Comparison of ENCODE assay signal across 8 cellular contexts in the genomic region with DNA sequence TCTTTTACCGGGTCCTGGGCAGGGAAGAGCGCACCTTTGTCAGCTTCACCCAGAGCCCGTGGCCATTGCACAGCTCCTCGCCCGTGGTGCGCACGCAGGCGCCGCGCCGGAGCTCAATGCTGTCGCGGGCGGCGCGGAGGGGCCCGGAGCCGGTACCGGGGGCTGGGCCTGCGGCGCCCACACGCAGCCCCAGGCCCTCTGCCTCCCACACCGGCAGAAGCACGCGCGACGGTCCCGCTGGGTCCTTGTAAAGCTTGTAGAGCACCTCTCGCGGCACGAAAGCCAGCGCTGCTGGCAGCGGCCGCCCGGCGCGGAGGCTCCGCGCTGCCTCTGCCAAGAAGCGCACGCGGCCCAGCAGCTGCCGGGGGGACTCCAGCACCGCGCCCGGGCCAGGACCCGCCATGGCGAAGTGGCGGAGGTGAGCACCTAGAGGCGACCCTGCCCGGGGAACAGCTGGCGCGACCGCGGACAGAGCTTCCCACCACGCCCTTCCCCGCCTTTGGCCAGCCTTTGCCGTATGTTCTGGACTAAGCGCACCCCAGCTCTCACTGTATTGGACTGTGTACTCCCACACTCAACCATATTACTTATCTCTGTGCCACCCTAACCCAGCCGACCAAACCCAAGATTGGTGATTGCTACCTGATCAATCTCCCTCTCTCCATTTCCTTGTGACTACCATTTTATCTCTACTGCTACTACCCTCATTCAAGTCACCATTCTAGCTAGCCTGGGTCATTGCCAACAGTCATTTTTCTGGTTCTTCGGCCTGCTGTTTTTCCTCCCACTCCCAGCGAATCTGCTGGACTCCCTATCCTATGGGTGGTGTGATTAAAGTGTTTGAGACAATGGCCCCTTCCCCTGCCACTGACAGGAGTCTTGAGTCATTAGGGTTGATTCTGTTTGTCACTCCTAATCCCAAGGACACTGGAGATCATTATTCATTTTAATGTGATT. TPM values are rescaled to one million over a fixed set of nuclear protein-coding genes. Genes with fewer than 3 reads are reported as not detected.
A peak's percentile ranks its signal among the peaks of the same experiment; 100 is the strongest.
DNase-seq lines count a peak whose midpoint lies in the region; ATAC-seq and TF ChIP-seq lines count a peak whose summit lies in the region.

A gene (minus strand): TSS at position 470 of the 957 bp plus-strand sequence. CDS start 67 bp downstream, at position 403.

- ATAC-seq in HG02610 (IDR thresholded peaks at IDR 0.05; ENCODE audit: unreplicated experiment) (peak; percentile 71), upper lobe of left lung (ENCODE audit: low FRiP score in 2 of 2) (peak; percentile 90 to 94)
- ATAC-seq in activated naive CD8-positive, alpha-beta T cell treated with anti-CD3 and anti-CD28 coated beads, Interleukin-2, amount 50 U/mL, for 24 hours, result peak; percentile 77

- peaks cover 13% of the 10 kb centered on the region for H3K4me1 ChIP-seq in cardiac muscle cell (ENCODE audit: low read depth)
- peaks cover 8 to 11% of the 10 kb centered on the region in 2 experiments for H3K4me1 ChIP-seq in trophoblast cell (ENCODE audit: control insufficient read depth in 1 of 2, insufficient read depth in 2 of 2, low read length in 2 of 2)
- H3K4me1 ChIP-seq in upper lobe of left lung, result peaks cover 29 to 54% (median 29%) of the 10 kb centered on the region in 4 donors

- H3K14ac ChIP-seq in trophoblast cell (ENCODE audit: low read length), result peak within 1 kb of the TSS; percentile 63

- peaks cover 7% of the 10 kb centered on the region for H3K36me3 ChIP-seq in cardiac muscle cell
- H3K36me3 ChIP-seq in trophoblast cell (ENCODE audit: control insufficient read depth in 1 of 2, insufficient read depth in 2 of 2, low read length in 2 of 2), result peaks cover 43 to 44% of the 10 kb centered on the region in 2 experiments
- peaks cover 24 to 52% (median 31%) of the 10 kb centered on the region in 4 donors for H3K36me3 ChIP-seq in upper lobe of left lung

- H4K12ac ChIP-seq in trophoblast cell (ENCODE audit: low read depth, low read length), result peak within 1 kb of the TSS; percentile 49

- peak within 1 kb of the TSS; percentile 84 for H4K8ac ChIP-seq in trophoblast cell (ENCODE audit: low read depth, low read length)

- H3K18ac ChIP-seq in trophoblast cell (ENCODE audit: low read length), result peak within 1 kb of the TSS; percentile 42

- peaks cover 25% of the 10 kb centered on the region for H3K36me3 Mint-ChIP-seq in activated naive CD8-positive, alpha-beta T cell treated with anti-CD3 and anti-CD28 coated beads, Interleukin-2, amount 50 U/mL, for 24 hours (ENCODE audit: low read depth)

- no peaks in the 10 kb centered on the region for H3K9me3 ChIP-seq in cardiac muscle cell (ENCODE audit: low read depth)
- no peaks in the 10 kb centered on the region for H3K9me3 ChIP-seq in trophoblast cell (ENCODE audit: insufficient read depth, low read depth, low read length)
- no peaks in the 10 kb centered on the region for H3K9me3 ChIP-seq in upper lobe of left lung

- TF ChIP-seq CTCF in GM12864 (IDR thresholded peaks at IDR 0.05; ENCODE audit: low read depth, low read length, missing control alignments) (no peak), cardiac muscle cell (IDR thresholded peaks at IDR 0.05; ENCODE audit: low read depth, low read length) (no peak), upper lobe of left lung (IDR thresholded peaks at IDR 0.05) (peak in 1 of 6 experiments; percentile 13)

- no peaks in the 10 kb centered on the region for H3K9me3 Mint-ChIP-seq in activated naive CD8-positive, alpha-beta T cell treated with anti-CD3 and anti-CD28 coated beads, Interleukin-2, amount 50 U/mL, for 24 hours

- DNase-seq in GM12864 (ENCODE audit: low read depth) (peak; percentile 65), NCI-H1105 treated with DMSO at 0.1 percent for 48 hours (lab: John Stamatoyannopoulos, UW) (peak; percentile 87), SW480 (ENCODE audit: low spot score) (peak; percentile 87), cardiac muscle cell (ENCODE audit: low read depth in 1 of 2, low spot score in 1 of 2) (peak; percentile 74 to 88), trophoblast cell (peak; percentile 53 to 70), upper lobe of left lung (peak; percentile 92)
- DNase-seq in activated naive CD8-positive, alpha-beta T cell treated with anti-CD3 and anti-CD28 coated beads, Interleukin-2, amount 50 U/mL, for 24 hours, result peak; percentile 75

- peak within 1 kb of the TSS; percentile 1 for H2BK12ac ChIP-seq in trophoblast cell (ENCODE audit: low read length)

- H3K27me3 ChIP-seq in cardiac muscle cell (no peaks in the 10 kb centered on the region), trophoblast cell (ENCODE audit: insufficient read depth, low read length) (no peaks in the 10 kb centered on the region), upper lobe of left lung (no peaks in the 10 kb centered on the region)

- H2BK120ac ChIP-seq in trophoblast cell (ENCODE audit: insufficient read depth, low read length, poor library complexity), result peak within 1 kb of the TSS; percentile 54

- H3K27ac ChIP-seq in cardiac muscle cell (peak within 1 kb of the TSS; percentile 87), trophoblast cell (ENCODE audit: low read depth, low read length) (peak within 1 kb of the TSS; percentile 21), upper lobe of left lung (peak within 1 kb of the TSS; percentile 76 to 87 (median 80))

- peak within 1 kb of the TSS; percentile 89 for H3K4me2 ChIP-seq in trophoblast cell (ENCODE audit: low read length)

- peak within 1 kb of the TSS; percentile 82 for H2AFZ ChIP-seq in trophoblast cell (ENCODE audit: insufficient read depth, low read length, poor library complexity)

- peak within 1 kb of the TSS; percentile 83 for H3K9ac ChIP-seq in trophoblast cell (ENCODE audit: low read length)

- peaks cover 7% of the 10 kb centered on the region for H3K79me1 ChIP-seq in trophoblast cell (ENCODE audit: low read length)

- H2BK5ac ChIP-seq in trophoblast cell (ENCODE audit: low read depth, low read length, poor library complexity), result peak within 1 kb of the TSS; percentile 29

- H3K4me1 Mint-ChIP-seq in activated naive CD8-positive, alpha-beta T cell treated with anti-CD3 and anti-CD28 coated beads, Interleukin-2, amount 50 U/mL, for 24 hours, result peaks cover 40% of the 10 kb centered on the region

- peak within 1 kb of the TSS; percentile 33 for H3K4ac ChIP-seq in trophoblast cell (ENCODE audit: low read depth, low read length)

- peaks cover 6% of the 10 kb centered on the region for H3K79me2 ChIP-seq in trophoblast cell (ENCODE audit: control insufficient read depth, insufficient read depth, low read length, poor library complexity)

- peak in 2 of 4 donors; percentile 35 to 73 for TF ChIP-seq POLR2A in upper lobe of left lung (IDR thresholded peaks at IDR 0.05)

- peak within 1 kb of the TSS; percentile 89 for H3K27ac Mint-ChIP-seq in activated naive CD8-positive, alpha-beta T cell treated with anti-CD3 and anti-CD28 coated beads, Interleukin-2, amount 50 U/mL, for 24 hours

- TF ChIP-seq EP300 in upper lobe of left lung (IDR thresholded peaks at IDR 0.05), result no peak

- H3K4me3 ChIP-seq in GM12864 (ENCODE audit: low read depth, low read length) (peak within 1 kb of the TSS; percentile 93), cardiac muscle cell (peak within 1 kb of the TSS; percentile 67), trophoblast cell (ENCODE audit: low read depth, low read length) (peak within 1 kb of the TSS; percentile 94), upper lobe of left lung (peak within 1 kb of the TSS; percentile 88 to 100 (median 98))

- WGBS in trophoblast cell (ENCODE audit: extremely low coverage, insufficient coverage, insufficient read length), result no CpG with 5 or more reads among the region's 62 CpGs
- WGBS in upper lobe of left lung, 2 donors, result 1 to 2% methylated on average over 22 to 34 of the region's 62 CpGs

- H3K27me3 Mint-ChIP-seq in activated naive CD8-positive, alpha-beta T cell treated with anti-CD3 and anti-CD28 coated beads, Interleukin-2, amount 50 U/mL, for 24 hours, result no peaks in the 10 kb centered on the region

- no peak within 1 kb of the TSS for H3K23ac ChIP-seq in trophoblast cell (ENCODE audit: low read length)

- peak within 1 kb of the TSS; percentile 30 for H4K91ac ChIP-seq in trophoblast cell (ENCODE audit: low read depth, low read length)

- peak within 1 kb of the TSS; percentile 84 for H3K4me3 Mint-ChIP-seq in activated naive CD8-positive, alpha-beta T cell treated with anti-CD3 and anti-CD28 coated beads, Interleukin-2, amount 50 U/mL, for 24 hours

- no peak within 1 kb of the TSS for H2AK5ac ChIP-seq in trophoblast cell (ENCODE audit: low read length)

RNA-seq across cellular contexts. Expression of the gene that starts here (rescaled TPM):
- 22.5 TPM in 2 replicates for total RNA-seq in cardiac muscle cell
- polyA plus RNA-seq in cardiac muscle cell, result 22.5 and 28.1 TPM in 2 replicates
- 29.4 and 30.2 TPM in 2 replicates for polyA plus RNA-seq in trophoblast cell (2013)
- total RNA-seq in upper lobe of left lung, result 100 to 1,000 TPM in 1 of 6 donors, 10 to 100 TPM in 5; 30.6 to 116 (median 51.2) TPM

Comparison
In these comparisons a context has a peak if more than half of its experiments do, and no peak if none do; other contexts are left out.
1. Peak in every context shown above with its lines: DNase-seq, ATAC-seq, H3K4me3 ChIP-seq and H3K27ac ChIP-seq.
2. H3K27ac ChIP-seq: peak in every context shown above with its lines; median percentile 87 in cardiac muscle cell; 80 in upper lobe of left lung; 21 in trophoblast cell.